8 cellular contexts compared by ENCODE assay signal in genomic region chr10:7819126-7819470, GRCh38. TPM values are rescaled to one million over a fixed set of nuclear protein-coding genes. Genes with fewer than 3 reads are reported as not detected.
A peak's percentile ranks its signal among the peaks of the same experiment; 100 is the strongest.
DNase-seq lines count a peak whose midpoint lies in the region; TF ChIP-seq lines count a peak whose summit lies in the region.

No MANE protein-coding gene starts in this region.

- H3K14ac ChIP-seq in H9 (ENCODE audit: insufficient read depth, low read length), result no peak overlapping the region

- no peak for TF ChIP-seq EP300 in tibial nerve (IDR thresholded peaks at IDR 0.05)

- no peak overlapping the region for H3K4ac ChIP-seq in H9 (ENCODE audit: low read depth, low read length)

- H3K27ac ChIP-seq in H9 (ENCODE audit: insufficient read length, low read depth, low read length), result no peak overlapping the region
- H3K27ac ChIP-seq in esophagus squamous epithelium, result peak overlapping the region in 3 of 4 donors; percentile 82 to 83 (median 83)
- H3K27ac ChIP-seq in tibial nerve, result peak overlapping the region in 2 of 4 donors; percentile 60 to 84

- H2AK5ac ChIP-seq in H9 (ENCODE audit: insufficient read length, low read length), result no peak overlapping the region

- DNase-seq in NCI-H345 (lab: John Stamatoyannopoulos, UW) (peak; percentile 5), NCI-H345 treated with DMSO at 0.1 percent for 48 hours (lab: John Stamatoyannopoulos, UW; ENCODE audit: unreplicated experiment) (no peak), H9 (no peak), LNCaP clone FGC (ENCODE audit: low read depth) (no peak), esophagus squamous epithelium (lab: John Stamatoyannopoulos, UW) (peak; percentile 22), tibial nerve (ENCODE audit: low spot score in 2 of 2) (peak in 1 of 2 donors; percentile 45)
- peak; percentile 7 to 10 for DNase-seq in activated CD4-positive, alpha-beta T cell treated with anti-CD3 and anti-CD28 coated beads, Interleukin-2, amount 50 U/mL, for 4 hours

- H2BK5ac ChIP-seq in H9 (ENCODE audit: insufficient read length, low read length), result no peak overlapping the region

- no peak overlapping the region for H2BK120ac ChIP-seq in H9 (ENCODE audit: low read depth, low read length, poor library complexity, severe bottlenecking)

- no peak overlapping the region for H3K23ac ChIP-seq in H9 (ENCODE audit: insufficient read length, low read depth, low read length)

- H3K4me1 ChIP-seq in H9 (ENCODE audit: insufficient read depth, low read length) (no peaks in the 10 kb centered on the region), esophagus squamous epithelium (peaks cover 8 to 33% (median 14%) of the 10 kb centered on the region in 3 donors), mucosa of stomach (ENCODE audit: control insufficient read depth, insufficient read depth, low read length) (no peaks in the 10 kb centered on the region), tibial nerve (peaks cover 0 to 34% (median 7%) of the 10 kb centered on the region in 4 donors)

- H3K36me3 Mint-ChIP-seq in H9 (ENCODE audit: insufficient read depth in 1 of 3, low read depth in 3 of 3), result peaks cover under 1 to 3% (median under 1%) of the 10 kb centered on the region in 3 experiments; a peak in 4 of 7 replicates

- peak overlapping the region; percentile 78 for H3K4me2 ChIP-seq in H9 (ENCODE audit: insufficient read depth, insufficient read length, low read length)

- WGBS in H9 (ENCODE audit: extremely low coverage, insufficient read length, low lambda C conversion rate), result no CpG with 5 or more reads among the region's 17 CpGs
- 0% methylated on average over 16 to 17 of the region's 17 CpGs for WGBS in esophagus squamous epithelium, 2 donors
- 0 to 1% methylated on average over 17 of the region's 17 CpGs for WGBS in tibial nerve, 2 donors

- H3K27ac Mint-ChIP-seq in H9, result peak overlapping the region; percentile 42 to 95 (median 90); a peak in 6 of 7 replicates

- no peak overlapping the region for H4K91ac ChIP-seq in H9 (ENCODE audit: insufficient read length, low read depth, low read length)

- TF ChIP-seq CTCF in H9 (conservative IDR thresholded peaks at IDR 0.05) (0 out of 3 replicates have a peak, but pooled peaks have one; percentile 29), LNCaP clone FGC (IDR thresholded peaks at IDR 0.05; ENCODE audit: control insufficient read depth, extremely low read depth, insufficient read depth) (peak; percentile 60), esophagus squamous epithelium (IDR thresholded peaks at IDR 0.05) (no peak), tibial nerve (IDR thresholded peaks at IDR 0.05) (peak in 1 of 5 experiments; percentile 8)

- peaks cover 0 to 6% (median 0%) of the 10 kb centered on the region in 3 donors for H3K36me3 ChIP-seq in esophagus squamous epithelium
- no peaks in the 10 kb centered on the region for H3K36me3 ChIP-seq in mucosa of stomach (ENCODE audit: control insufficient read depth, insufficient read depth, low read length)
- peaks cover 0 to 19% (median 0%) of the 10 kb centered on the region in 3 donors for H3K36me3 ChIP-seq in tibial nerve

- peaks cover 12% of the 10 kb centered on the region for H3K27me3 Mint-ChIP-seq in H9 (ENCODE audit: low read depth)

- H3K9me3 ChIP-seq in H9 (ENCODE audit: control insufficient read depth, low read depth, low read length) (no peaks in the 10 kb centered on the region), esophagus squamous epithelium (no peaks in the 10 kb centered on the region), mucosa of stomach (ENCODE audit: control insufficient read depth, low read length) (no peaks in the 10 kb centered on the region), tibial nerve (no peaks in the 10 kb centered on the region)

- intact Hi-C loops in esophagus squamous epithelium (cut with DNase I), result no loop called here

- H3T11ph ChIP-seq in H9 (ENCODE audit: low read length), result no peak overlapping the region

- H3K27me3 ChIP-seq in H9 (ENCODE audit: insufficient read depth, low read length) (no peaks in the 10 kb centered on the region), esophagus squamous epithelium (peaks cover 0 to 14% (median 0%) of the 10 kb centered on the region in 4 donors), mucosa of stomach (ENCODE audit: control insufficient read depth, insufficient read depth, low read length) (no peaks in the 10 kb centered on the region), tibial nerve (no peaks in the 10 kb centered on the region)

- H3K9me3 Mint-ChIP-seq in H9, result peaks cover 0 to 2% of the 10 kb centered on the region in 2 experiments; a peak in 1 of 5 replicates

- H4K8ac ChIP-seq in H9 (replicated peaks; ENCODE audit: insufficient read length, low read depth, low read length), result no peak overlapping the region

- H3K79me1 ChIP-seq in H9 (ENCODE audit: insufficient read depth, low read depth, low read length, poor library complexity, severe bottlenecking), result no peaks in the 10 kb centered on the region

- peak overlapping the region; percentile 98 to 100 for H3K4me3 Mint-ChIP-seq in H9

- H3K79me2 ChIP-seq in H9 (ENCODE audit: insufficient read depth, low read length), result no peaks in the 10 kb centered on the region

- H3K23me2 ChIP-seq in H9 (ENCODE audit: insufficient read length, low read depth, low read length, poor library complexity, severe bottlenecking), result peaks cover 10% of the 10 kb centered on the region

- no peaks in the 10 kb centered on the region for H4K20me1 ChIP-seq in H9 (ENCODE audit: control insufficient read depth, insufficient read depth, insufficient read length)

- no peak for TF ChIP-seq POLR2A in esophagus squamous epithelium (IDR thresholded peaks at IDR 0.05)
- no peak for TF ChIP-seq POLR2A in tibial nerve (IDR thresholded peaks at IDR 0.05)

- H2BK12ac ChIP-seq in H9 (ENCODE audit: insufficient read length, low read depth, low read length), result no peak overlapping the region

- H3K4me3 ChIP-seq in LNCaP clone FGC (ENCODE audit: low read depth, low read length) (peak overlapping the region; percentile 91), esophagus squamous epithelium (peak overlapping the region; percentile 81 to 100 (median 94)), mucosa of stomach (ENCODE audit: low read length) (peak overlapping the region; percentile 84), tibial nerve (peak overlapping the region; percentile 53 to 89 (median 80))

- H3K4me1 Mint-ChIP-seq in H9, result peaks cover 16 to 17% of the 10 kb centered on the region in 2 experiments

- H3K9ac ChIP-seq in H9 (ENCODE audit: extremely low read depth, insufficient read length, low read length) (peak overlapping the region; percentile 82), mucosa of stomach (ENCODE audit: low read length) (peak overlapping the region; percentile 73)

- H3K18ac ChIP-seq in H9 (ENCODE audit: insufficient read length, low read depth, low read length), result no peak overlapping the region

- H3K56ac ChIP-seq in H9 (ENCODE audit: insufficient read length, low read depth, low read length), result no peak overlapping the region

- no peak overlapping the region for H2BK20ac ChIP-seq in H9 (ENCODE audit: low read depth, low read length, poor library complexity, severe bottlenecking)

- no peak overlapping the region for H4K5ac ChIP-seq in H9 (ENCODE audit: insufficient read length, low read depth, low read length)

- H2AFZ ChIP-seq in H9 (ENCODE audit: low read length), result no peak overlapping the region

- H2BK15ac ChIP-seq in H9 (ENCODE audit: low read depth, low read length), result no peak overlapping the region

RNA-seq across cellular contexts. Expression of gene TAF3, which starts 0.8 kb away (rescaled TPM):
- total RNA-seq in H9 (2021) (10.1 and 10.2 TPM in 2 replicates), esophagus squamous epithelium (1 to 10 TPM; 2.6 to 5.1 (median 3.6) TPM), tibial nerve (10 to 100 TPM; 11.7 to 12.6 (median 12.4) TPM)

RNA-seq across cellular contexts. Expression of gene ATP5F1C, which starts 31.1 kb away (rescaled TPM):
- total RNA-seq in H9 (2021), result 268 and 280 TPM in 2 replicates
- total RNA-seq in esophagus squamous epithelium, result 100 to 1,000 TPM; 190 to 380 (median 339) TPM
- total RNA-seq in tibial nerve, result 100 to 1,000 TPM; 138 to 224 (median 171) TPM

RNA-seq across cellular contexts. Expression of gene KIN, which starts 31.3 kb away (rescaled TPM):
- total RNA-seq in H9 (2021) (20.9 and 23.4 TPM in 2 replicates), esophagus squamous epithelium (1 to 10 TPM; 5.3 to 9.6 (median 6.4) TPM), tibial nerve (1 to 10 TPM; 6.9 to 9.2 (median 7.7) TPM)

Comparison
In these comparisons a context has a peak if more than half of its experiments do, and no peak if none do; other contexts are left out.
1. DNase-seq: peak in NCI-H345 (single experiment), activated CD4-positive, alpha-beta T cell treated with anti-CD3 and anti-CD28 coated beads, Interleukin-2, amount 50 U/mL, for 4 hours (2 of 2) and esophagus squamous epithelium (single experiment); none in NCI-H345 treated with DMSO at 0.1 percent for 48 hours (single experiment), H9 (single experiment) and LNCaP clone FGC (single experiment).
2. CTCF ChIP-seq: peak in H9 (single experiment) and LNCaP clone FGC (single experiment); none in esophagus squamous epithelium (0 of 6).
3. Peak in every context shown above with its lines, with median percentiles within 50 percentile points of each other: H3K4me3 ChIP-seq.